ENCODE assay signal across 13 cellular contexts in the genomic region with DNA sequence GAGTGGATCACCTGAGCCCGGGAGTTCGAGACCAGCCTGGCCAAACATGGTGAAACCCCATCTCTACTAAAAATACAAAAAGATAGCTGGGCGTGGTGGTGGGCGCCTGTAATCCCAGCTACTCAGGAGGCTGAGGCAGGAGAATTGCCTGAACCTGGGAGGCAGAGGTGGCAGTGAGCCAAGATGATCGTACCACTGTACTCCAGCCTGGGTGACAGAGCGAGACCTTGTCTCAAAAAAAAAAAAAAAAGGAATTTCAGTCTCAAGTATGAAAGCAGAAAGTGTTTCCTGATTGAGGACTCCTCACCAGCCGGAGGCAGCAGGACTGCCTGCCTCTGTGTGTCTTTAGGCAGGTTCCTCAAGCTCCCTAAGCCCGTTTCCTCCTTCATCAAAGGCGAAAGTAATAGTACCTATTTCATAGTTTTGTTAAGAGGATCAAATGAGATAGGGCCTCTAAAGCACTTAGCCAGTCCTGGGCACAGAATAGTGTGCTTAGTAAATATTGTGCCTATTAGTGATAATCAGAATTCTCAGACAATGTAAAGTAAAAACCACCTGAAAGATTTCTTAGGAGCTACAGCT. TPM values are rescaled to one million over a fixed set of nuclear protein-coding genes. Genes with fewer than 3 reads are reported as not detected.
DNase-seq lines count a peak whose midpoint lies in the region; ATAC-seq and TF ChIP-seq lines count a peak whose summit lies in the region.
"Had no signal": no experiment of that assay in that cellular context is flagged by ENCODE, and none has a peak within 500 bp of the region (broad histone marks: within the 10 kb centered on the region; RNA-seq: fewer than 3 reads in every experiment).

No MANE protein-coding gene starts in this region.

- DNase-seq in natural killer cell (no peak), RWPE2 (ENCODE audit: low spot score) (no peak), glomerular visceral epithelial cell (ENCODE audit: extremely low spot score) (peak; percentile 47), cerebellar cortex (ENCODE audit: low spot score) (no peak), AG08395 (ENCODE audit: low spot score) (no peak)
- no peak for DNase-seq in natural killer cell treated with Interleukin-12 subunit alpha and Interleukin-12 subunit beta and Interleukin-15 and Interleukin-18, amount 100 ng/mL, for 72 hours (ENCODE audit: low spot score)
- DNase-seq: amygdala, C1 segment of cervical spinal cord, lower lobe of right lung, PC-3 had no signal

- peaks cover 77% of the 10 kb centered on the region for H3K4me1 ChIP-seq in RWPE2 (ENCODE audit: insufficient read depth, poor library complexity, severe bottlenecking)

- H3K9me3 Mint-ChIP-seq in natural killer cell, result no peaks in the 10 kb centered on the region
- H3K9me3 Mint-ChIP-seq in natural killer cell treated with Interleukin-12 subunit alpha and Interleukin-12 subunit beta and Interleukin-15 and Interleukin-18, amount 100 ng/mL, for 72 hours, result no peaks in the 10 kb centered on the region
- H3K9me3 Mint-ChIP-seq: T-helper 2 cell treated with Interferon-gamma antibody and Interleukin-4, amounts not matched to agents 5 μg/mL and 100 μg/mL, for 36 hours had no signal

- no peaks in the 10 kb centered on the region for H3K27me3 Mint-ChIP-seq in natural killer cell (ENCODE audit: low read depth in 2 of 2)
- H3K27me3 Mint-ChIP-seq in natural killer cell treated with Interleukin-12 subunit alpha and Interleukin-12 subunit beta and Interleukin-15 and Interleukin-18, amount 100 ng/mL, for 72 hours, result no peaks in the 10 kb centered on the region

- ATAC-seq in natural killer cell (no peak), RWPE2 (ENCODE audit: low read depth) (no peak), HG03280 (IDR thresholded peaks at IDR 0.05; ENCODE audit: unreplicated experiment) (no peak), HG02870 (IDR thresholded peaks at IDR 0.05; ENCODE audit: unreplicated experiment) (no peak)
- no peak for ATAC-seq in natural killer cell treated with Interleukin-12 subunit alpha and Interleukin-12 subunit beta and Interleukin-15 and Interleukin-18, amount 100 ng/mL, for 72 hours
- ATAC-seq: lower lobe of right lung, PC-3 had no signal

- intact Hi-C loops in natural killer cell (cut with micrococcal nuclease), result no loop called here

- H3K27ac Mint-ChIP-seq in natural killer cell, result peak overlapping the region; percentile 1 to 99
- peak overlapping the region in 1 of 2 donors; percentile 88 for H3K27ac Mint-ChIP-seq in natural killer cell treated with Interleukin-12 subunit alpha and Interleukin-12 subunit beta and Interleukin-15 and Interleukin-18, amount 100 ng/mL, for 72 hours
- H3K27ac Mint-ChIP-seq: T-helper 2 cell treated with Interferon-gamma antibody and Interleukin-4, amounts not matched to agents 5 μg/mL and 100 μg/mL, for 36 hours had no signal

- no peaks in the 10 kb centered on the region for H3K36me3 Mint-ChIP-seq in natural killer cell
- H3K36me3 Mint-ChIP-seq in natural killer cell treated with Interleukin-12 subunit alpha and Interleukin-12 subunit beta and Interleukin-15 and Interleukin-18, amount 100 ng/mL, for 72 hours, result no peaks in the 10 kb centered on the region

- H3K36me3 ChIP-seq in RWPE2 (ENCODE audit: low read depth), result peaks cover 4% of the 10 kb centered on the region
- H3K36me3 ChIP-seq: lower lobe of right lung had no signal

- no peak overlapping the region for H3K4me3 Mint-ChIP-seq in natural killer cell
- H3K4me3 Mint-ChIP-seq in natural killer cell treated with Interleukin-12 subunit alpha and Interleukin-12 subunit beta and Interleukin-15 and Interleukin-18, amount 100 ng/mL, for 72 hours, result no peak overlapping the region
- H3K4me3 Mint-ChIP-seq: T-helper 2 cell treated with Interferon-gamma antibody and Interleukin-4, amounts not matched to agents 5 μg/mL and 100 μg/mL, for 36 hours had no signal

- peaks cover 30 to 50% of the 10 kb centered on the region in 2 donors for H3K4me1 Mint-ChIP-seq in natural killer cell
- H3K4me1 Mint-ChIP-seq in natural killer cell treated with Interleukin-12 subunit alpha and Interleukin-12 subunit beta and Interleukin-15 and Interleukin-18, amount 100 ng/mL, for 72 hours (ENCODE audit: low read depth in 2 of 2), result peaks cover 32 to 38% of the 10 kb centered on the region in 2 donors

- no peak overlapping the region for H3K4me3 ChIP-seq in RWPE2 (ENCODE audit: severe bottlenecking)
- H3K4me3 ChIP-seq: lower lobe of right lung had no signal

- H3K27me3 ChIP-seq in RWPE2 (ENCODE audit: insufficient read depth, poor library complexity, severe bottlenecking), result no peaks in the 10 kb centered on the region

- H3K9me3 ChIP-seq in RWPE2 (ENCODE audit: severe bottlenecking), result no peaks in the 10 kb centered on the region
- H3K9me3 ChIP-seq: lower lobe of right lung had no signal

- peak overlapping the region; percentile 98 for H3K27ac ChIP-seq in RWPE2 (ENCODE audit: poor library complexity, severe bottlenecking)

- TF ChIP-seq CTCF in natural killer cell (IDR thresholded peaks at IDR 0.05) (no peak), RWPE2 (IDR thresholded peaks at IDR 0.05; ENCODE audit: poor library complexity, severe bottlenecking) (no peak)

RNA-seq across cellular contexts. Expression of a gene that starts 9.0 kb away (rescaled TPM):
- total RNA-seq in natural killer cell, result 10 to 100 TPM; 39.8 to 55.0 (median 49.4) TPM
- 10 to 100 TPM; 15.8 to 31.0 TPM for total RNA-seq in natural killer cell treated with Interleukin-12 subunit alpha and Interleukin-12 subunit beta and Interleukin-15 and Interleukin-18, amount 100 ng/mL, for 72 hours
